ENCODE assay signal across 9 cellular contexts in genomic region chr3:120435621-120436020, GRCh38. TPM values are rescaled to one million over a fixed set of nuclear protein-coding genes. Genes with fewer than 3 reads are reported as not detected.
DNase-seq lines count a peak whose midpoint lies in the region.
"Had no signal": no experiment of that assay in that cellular context is flagged by ENCODE, and none has a peak within 500 bp of the region (broad histone marks: within the 10 kb centered on the region; RNA-seq: fewer than 3 reads in every experiment).

No MANE protein-coding gene starts in this region.

- DNase-seq in Daoy (ENCODE audit: low read depth), result peak; percentile 75
- DNase-seq in M059J (ENCODE audit: low read depth), result peak; percentile 94
- peak; percentile 90 for DNase-seq in dermis blood vessel endothelial cell
- DNase-seq in activated CD4-positive, alpha-beta T cell treated with anti-CD3 and anti-CD28 coated beads, Interleukin-2, amount 10 ng/mL, durations not matched to agents 7 days and 5 days, result no peak
- DNase-seq in stimulated activated CD4-positive, alpha-beta T cell treated with anti-CD3 and anti-CD28 coated beads, Interleukin-4, amount 100 ng/mL, for 24 hours, result no peak
- no peak for DNase-seq in posterior vena cava (ENCODE audit: low spot score)
- no peak for DNase-seq in activated effector memory CD4-positive, alpha-beta T cell treated with anti-CD3 and anti-CD28 coated beads, Interleukin-2, amount 50 U/mL, for 16 hours

- peaks cover 6 to 22% of the 10 kb centered on the region in 2 donors for H3K36me3 ChIP-seq in muscle layer of duodenum (ENCODE audit: control insufficient read depth in 1 of 2, insufficient read depth in 2 of 2, low read length in 2 of 2)

- H3K4me1 ChIP-seq in muscle layer of duodenum (ENCODE audit: control insufficient read depth in 1 of 2, insufficient read depth in 2 of 2, low read length in 2 of 2), result peaks cover 19 to 90% of the 10 kb centered on the region in 2 donors

- peaks cover 6% of the 10 kb centered on the region for H3K27me3 Mint-ChIP-seq in activated CD4-positive, alpha-beta T cell treated with anti-CD3 and anti-CD28 coated beads, Interleukin-2, amount 10 ng/mL, durations not matched to agents 7 days and 5 days

- no peaks in the 10 kb centered on the region for H3K4me1 Mint-ChIP-seq in activated CD4-positive, alpha-beta T cell treated with anti-CD3 and anti-CD28 coated beads, Interleukin-2, amount 10 ng/mL, durations not matched to agents 7 days and 5 days

- intact Hi-C loops in posterior vena cava (cut with DNase I), result no loop called here

- no peak overlapping the region for H3K4me3 Mint-ChIP-seq in activated CD4-positive, alpha-beta T cell treated with anti-CD3 and anti-CD28 coated beads, Interleukin-2, amount 10 ng/mL, durations not matched to agents 7 days and 5 days

- H3K9me3 ChIP-seq in muscle layer of duodenum (ENCODE audit: control insufficient read depth in 1 of 2, low read length in 2 of 2), result no peaks in the 10 kb centered on the region

- no peak overlapping the region for H3K27ac Mint-ChIP-seq in activated CD4-positive, alpha-beta T cell treated with anti-CD3 and anti-CD28 coated beads, Interleukin-2, amount 10 ng/mL, durations not matched to agents 7 days and 5 days
- H3K27ac Mint-ChIP-seq: activated T-helper 2 cell treated with anti-CD3 and anti-CD28 coated beads, Interferon-gamma antibody, Interleukin-2, Interleukin-4, amounts not matched to agents 10 μg/mL and 5 μg/mL and 100 μg/mL, durations not matched to agents 14 hours and 24 hours and 36 hours had no signal

- no peaks in the 10 kb centered on the region for H3K9me3 Mint-ChIP-seq in activated CD4-positive, alpha-beta T cell treated with anti-CD3 and anti-CD28 coated beads, Interleukin-2, amount 10 ng/mL, durations not matched to agents 7 days and 5 days
- H3K9me3 Mint-ChIP-seq: activated T-helper 2 cell treated with anti-CD3 and anti-CD28 coated beads, Interferon-gamma antibody, Interleukin-2, Interleukin-4, amounts not matched to agents 10 μg/mL and 5 μg/mL and 100 μg/mL, durations not matched to agents 14 hours and 24 hours and 36 hours had no signal

- POLR2A ChIA-PET in activated CD4-positive, alpha-beta T cell treated with anti-CD3 and anti-CD28 coated beads, Interleukin-2, amount 10 ng/mL, durations not matched to agents 7 days and 5 days (lab: Charles Lee), result no interaction called here

- CTCF ChIA-PET in activated CD4-positive, alpha-beta T cell treated with anti-CD3 and anti-CD28 coated beads, Interleukin-2, amount 10 ng/mL, durations not matched to agents 7 days and 5 days (lab: Charles Lee), result interaction anchor here (0.8 to 1.1 kb wide), 2 partner anchors 21 to 24 kb away, joined by 3 read pairs; no protein-coding TSS in a partner anchor

- H3K27ac ChIP-seq in muscle layer of duodenum (ENCODE audit: low read length), result peak overlapping the region; percentile 45

- no peaks in the 10 kb centered on the region for H3K27me3 ChIP-seq in muscle layer of duodenum (ENCODE audit: low read depth, low read length)

- no peaks in the 10 kb centered on the region for H3K36me3 Mint-ChIP-seq in activated CD4-positive, alpha-beta T cell treated with anti-CD3 and anti-CD28 coated beads, Interleukin-2, amount 10 ng/mL, durations not matched to agents 7 days and 5 days (ENCODE audit: low read depth)

- H3K4me3 ChIP-seq in muscle layer of duodenum (ENCODE audit: low read depth in 1 of 2, low read length in 2 of 2), result no peak overlapping the region

RNA-seq across cellular contexts. Expression of gene FSTL1, which starts 15.2 kb away (rescaled TPM):
- total RNA-seq in Daoy (2014; rRNA removed; shearing (Covaris generic)), result 476 and 490 TPM in 2 replicates
- total RNA-seq in M059J (2014; rRNA removed; shearing (Covaris generic)), result 762 and 1,312 TPM in 2 replicates
- total RNA-seq in dermis blood vessel endothelial cell (524 and 719 TPM in 2 replicates), posterior vena cava (1,000 to 10,000 TPM in 1 of 2 donors, 100 to 1,000 TPM in 1; 548 to 1,310 TPM)
- total RNA-seq in activated CD4-positive, alpha-beta T cell treated with anti-CD3 and anti-CD28 coated beads, Interleukin-2, amount 10 ng/mL, durations not matched to agents 7 days and 5 days, result under 1 TPM; 0.35 to 0.37 TPM

Comparison
In these comparisons a context has a peak if more than half of its experiments do, and no peak if none do; other contexts are left out.
1. DNase-seq: peak in Daoy (single experiment), M059J (single experiment) and dermis blood vessel endothelial cell (single experiment); none in activated CD4-positive, alpha-beta T cell treated with anti-CD3 and anti-CD28 coated beads, Interleukin-2, amount 10 ng/mL, durations not matched to agents 7 days and 5 days (single experiment), stimulated activated CD4-positive, alpha-beta T cell treated with anti-CD3 and anti-CD28 coated beads, Interleukin-4, amount 100 ng/mL, for 24 hours (single experiment), posterior vena cava (single experiment) and activated effector memory CD4-positive, alpha-beta T cell treated with anti-CD3 and anti-CD28 coated beads, Interleukin-2, amount 50 U/mL, for 16 hours (single experiment).
2. RNA of gene FSTL1, which starts 15.2 kb away (total RNA-seq): 762 to 1,312 TPM in M059J, 548 to 1,310 TPM in posterior vena cava, 524 to 719 TPM in dermis blood vessel endothelial cell and 476 to 490 TPM in Daoy; 0.35 to 0.37 TPM in activated CD4-positive, alpha-beta T cell treated with anti-CD3 and anti-CD28 coated beads, Interleukin-2, amount 10 ng/mL, durations not matched to agents 7 days and 5 days; every median in the first group is over 100 times any median in the second.